1 cellular context compared by ENCODE assay signal in the genomic region with DNA sequence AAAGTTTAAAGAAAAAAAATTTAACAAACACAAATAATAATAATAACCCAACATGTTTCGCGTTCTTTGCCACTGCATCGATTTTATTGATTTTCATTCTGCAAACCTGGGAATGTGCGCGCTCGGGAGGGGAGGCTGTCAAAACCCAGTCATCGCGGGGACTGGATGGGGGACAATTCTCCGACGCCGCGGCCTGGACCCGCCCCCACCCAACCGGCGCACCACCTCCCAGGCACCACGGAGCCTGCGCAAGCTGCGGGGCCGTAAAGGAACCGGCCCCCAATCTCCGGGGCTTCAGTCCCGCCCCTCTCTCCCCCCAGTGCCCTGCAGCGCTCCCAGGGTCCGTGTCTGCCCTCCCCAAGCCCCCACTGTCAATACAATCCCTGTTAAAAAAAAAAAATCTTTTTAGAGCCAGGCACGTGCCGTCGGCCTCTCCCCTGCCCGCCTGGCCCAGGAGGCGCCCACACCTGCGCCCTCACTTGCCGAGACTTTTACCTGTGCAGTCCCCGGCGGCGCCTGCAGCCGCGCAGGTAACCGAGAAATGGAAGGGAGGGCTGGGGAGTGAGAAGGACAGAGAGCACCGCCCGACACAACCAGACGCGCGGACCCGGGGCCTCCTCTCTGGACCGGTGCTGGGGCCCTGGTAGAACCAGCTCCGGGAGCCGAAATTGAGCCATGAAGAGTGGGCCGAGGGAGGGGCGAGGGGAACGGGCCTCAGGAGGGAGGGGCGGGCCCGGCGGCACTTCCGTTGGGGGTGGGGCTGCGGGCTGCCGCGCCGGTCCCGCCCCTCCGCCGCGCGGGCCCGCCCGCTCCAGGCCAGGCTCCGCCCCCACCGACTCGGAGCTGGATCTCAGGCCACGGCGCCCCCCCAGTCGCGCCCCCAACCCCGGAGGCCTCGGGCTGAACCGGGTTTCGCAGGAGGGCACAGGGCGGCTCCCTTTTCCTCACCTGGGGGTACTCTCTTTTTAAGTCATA.
A peak's percentile ranks its signal among the peaks of the same experiment; 100 is the strongest.
TF ChIP-seq lines count a peak whose summit lies in the region.

No MANE protein-coding gene starts in this region.

TF ChIP-seq in HepG2, 621 proteins besides CTCF, POLR2A, EP300 and RAD21 (continued from another document and continues in another):
- TF ChIP-seq, protein P1, sequence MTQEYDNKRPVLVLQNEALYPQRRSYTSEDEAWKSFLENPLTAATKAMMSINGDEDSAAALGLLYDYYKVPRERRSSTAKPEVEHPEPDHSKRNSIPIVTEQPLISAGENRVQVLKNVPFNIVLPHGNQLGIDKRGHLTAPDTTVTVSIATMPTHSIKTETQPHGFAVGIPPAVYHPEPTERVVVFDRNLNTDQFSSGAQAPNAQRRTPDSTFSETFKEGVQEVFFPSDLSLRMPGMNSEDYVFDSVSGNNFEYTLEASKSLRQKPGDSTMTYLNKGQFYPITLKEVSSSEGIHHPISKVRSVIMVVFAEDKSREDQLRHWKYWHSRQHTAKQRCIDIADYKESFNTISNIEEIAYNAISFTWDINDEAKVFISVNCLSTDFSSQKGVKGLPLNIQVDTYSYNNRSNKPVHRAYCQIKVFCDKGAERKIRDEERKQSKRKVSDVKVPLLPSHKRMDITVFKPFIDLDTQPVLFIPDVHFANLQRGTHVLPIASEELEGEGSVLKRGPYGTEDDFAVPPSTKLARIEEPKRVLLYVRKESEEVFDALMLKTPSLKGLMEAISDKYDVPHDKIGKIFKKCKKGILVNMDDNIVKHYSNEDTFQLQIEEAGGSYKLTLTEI (CRISPR knock-in tag; conservative IDR thresholded peaks at IDR 0.05) = no peak
- no peak for TF ChIP-seq ARHGAP35 (CRISPR knock-in tag; IDR thresholded peaks at IDR 0.05; ENCODE audit: borderline replicate concordance)
- TF ChIP-seq NONO (IDR thresholded peaks at IDR 0.05) = no peak
- TF ChIP-seq NONO (CRISPR knock-in tag; conservative IDR thresholded peaks at IDR 0.05) = peak; percentile 15; the same call in 1 of the 2 replicates
- TF ChIP-seq ZNF562 (CRISPR knock-in tag; IDR thresholded peaks at IDR 0.05; ENCODE audit: borderline replicate concordance) = no peak
- TF ChIP-seq, protein P2, sequence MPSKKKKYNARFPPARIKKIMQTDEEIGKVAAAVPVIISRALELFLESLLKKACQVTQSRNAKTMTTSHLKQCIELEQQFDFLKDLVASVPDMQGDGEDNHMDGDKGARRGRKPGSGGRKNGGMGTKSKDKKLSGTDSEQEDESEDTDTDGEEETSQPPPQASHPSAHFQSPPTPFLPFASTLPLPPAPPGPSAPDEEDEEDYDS (CRISPR knock-in tag; IDR thresholded peaks at IDR 0.05) = no peak
- TF ChIP-seq, protein P3, sequence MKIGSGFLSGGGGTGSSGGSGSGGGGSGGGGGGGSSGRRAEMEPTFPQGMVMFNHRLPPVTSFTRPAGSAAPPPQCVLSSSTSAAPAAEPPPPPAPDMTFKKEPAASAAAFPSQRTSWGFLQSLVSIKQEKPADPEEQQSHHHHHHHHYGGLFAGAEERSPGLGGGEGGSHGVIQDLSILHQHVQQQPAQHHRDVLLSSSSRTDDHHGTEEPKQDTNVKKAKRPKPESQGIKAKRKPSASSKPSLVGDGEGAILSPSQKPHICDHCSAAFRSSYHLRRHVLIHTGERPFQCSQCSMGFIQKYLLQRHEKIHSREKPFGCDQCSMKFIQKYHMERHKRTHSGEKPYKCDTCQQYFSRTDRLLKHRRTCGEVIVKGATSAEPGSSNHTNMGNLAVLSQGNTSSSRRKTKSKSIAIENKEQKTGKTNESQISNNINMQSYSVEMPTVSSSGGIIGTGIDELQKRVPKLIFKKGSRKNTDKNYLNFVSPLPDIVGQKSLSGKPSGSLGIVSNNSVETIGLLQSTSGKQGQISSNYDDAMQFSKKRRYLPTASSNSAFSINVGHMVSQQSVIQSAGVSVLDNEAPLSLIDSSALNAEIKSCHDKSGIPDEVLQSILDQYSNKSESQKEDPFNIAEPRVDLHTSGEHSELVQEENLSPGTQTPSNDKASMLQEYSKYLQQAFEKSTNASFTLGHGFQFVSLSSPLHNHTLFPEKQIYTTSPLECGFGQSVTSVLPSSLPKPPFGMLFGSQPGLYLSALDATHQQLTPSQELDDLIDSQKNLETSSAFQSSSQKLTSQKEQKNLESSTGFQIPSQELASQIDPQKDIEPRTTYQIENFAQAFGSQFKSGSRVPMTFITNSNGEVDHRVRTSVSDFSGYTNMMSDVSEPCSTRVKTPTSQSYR (CRISPR knock-in tag; IDR thresholded peaks at IDR 0.05; ENCODE audit: borderline replicate concordance) = peak; percentile 60; the same call in 1 of the 2 replicates
- TF ChIP-seq, protein P4, sequence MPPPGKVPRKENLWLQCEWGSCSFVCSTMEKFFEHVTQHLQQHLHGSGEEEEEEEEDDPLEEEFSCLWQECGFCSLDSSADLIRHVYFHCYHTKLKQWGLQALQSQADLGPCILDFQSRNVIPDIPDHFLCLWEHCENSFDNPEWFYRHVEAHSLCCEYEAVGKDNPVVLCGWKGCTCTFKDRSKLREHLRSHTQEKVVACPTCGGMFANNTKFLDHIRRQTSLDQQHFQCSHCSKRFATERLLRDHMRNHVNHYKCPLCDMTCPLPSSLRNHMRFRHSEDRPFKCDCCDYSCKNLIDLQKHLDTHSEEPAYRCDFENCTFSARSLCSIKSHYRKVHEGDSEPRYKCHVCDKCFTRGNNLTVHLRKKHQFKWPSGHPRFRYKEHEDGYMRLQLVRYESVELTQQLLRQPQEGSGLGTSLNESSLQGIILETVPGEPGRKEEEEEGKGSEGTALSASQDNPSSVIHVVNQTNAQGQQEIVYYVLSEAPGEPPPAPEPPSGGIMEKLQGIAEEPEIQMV (CRISPR knock-in tag; IDR thresholded peaks at IDR 0.05; ENCODE audit: low read depth) = no peak; the same call in 1 of the 2 replicates
- TF ChIP-seq NBN (conservative IDR thresholded peaks at IDR 0.05) = no peak
- no peak for TF ChIP-seq ZNF7 (CRISPR knock-in tag; IDR thresholded peaks at IDR 0.05)
- TF ChIP-seq FOSL2 (CRISPR knock-in tag; IDR thresholded peaks at IDR 0.05) = no peak
- no peak for TF ChIP-seq ZNF614 (CRISPR knock-in tag; IDR thresholded peaks at IDR 0.05; ENCODE audit: borderline replicate concordance)
- no peak for TF ChIP-seq SP140L (CRISPR knock-in tag; IDR thresholded peaks at IDR 0.05; ENCODE audit: borderline replicate concordance)
- TF ChIP-seq ZFY (CRISPR knock-in tag; IDR thresholded peaks at IDR 0.05) = peak; percentile 78
- TF ChIP-seq, protein P5, sequence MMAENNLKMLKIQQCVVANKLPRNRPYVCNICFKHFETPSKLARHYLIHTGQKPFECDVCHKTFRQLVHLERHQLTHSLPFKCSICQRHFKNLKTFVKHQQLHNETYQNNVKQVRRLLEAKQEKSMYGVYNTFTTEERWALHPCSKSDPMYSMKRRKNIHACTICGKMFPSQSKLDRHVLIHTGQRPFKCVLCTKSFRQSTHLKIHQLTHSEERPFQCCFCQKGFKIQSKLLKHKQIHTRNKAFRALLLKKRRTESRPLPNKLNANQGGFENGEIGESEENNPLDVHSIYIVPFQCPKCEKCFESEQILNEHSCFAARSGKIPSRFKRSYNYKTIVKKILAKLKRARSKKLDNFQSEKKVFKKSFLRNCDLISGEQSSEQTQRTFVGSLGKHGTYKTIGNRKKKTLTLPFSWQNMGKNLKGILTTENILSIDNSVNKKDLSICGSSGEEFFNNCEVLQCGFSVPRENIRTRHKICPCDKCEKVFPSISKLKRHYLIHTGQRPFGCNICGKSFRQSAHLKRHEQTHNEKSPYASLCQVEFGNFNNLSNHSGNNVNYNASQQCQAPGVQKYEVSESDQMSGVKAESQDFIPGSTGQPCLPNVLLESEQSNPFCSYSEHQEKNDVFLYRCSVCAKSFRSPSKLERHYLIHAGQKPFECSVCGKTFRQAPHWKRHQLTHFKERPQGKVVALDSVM (CRISPR knock-in tag; IDR thresholded peaks at IDR 0.05) = no peak
- TF ChIP-seq, protein P6, sequence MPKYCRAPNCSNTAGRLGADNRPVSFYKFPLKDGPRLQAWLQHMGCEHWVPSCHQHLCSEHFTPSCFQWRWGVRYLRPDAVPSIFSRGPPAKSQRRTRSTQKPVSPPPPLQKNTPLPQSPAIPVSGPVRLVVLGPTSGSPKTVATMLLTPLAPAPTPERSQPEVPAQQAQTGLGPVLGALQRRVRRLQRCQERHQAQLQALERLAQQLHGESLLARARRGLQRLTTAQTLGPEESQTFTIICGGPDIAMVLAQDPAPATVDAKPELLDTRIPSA (CRISPR knock-in tag; IDR thresholded peaks at IDR 0.05; ENCODE audit: borderline replicate concordance) = no peak; the same call in 1 of the 2 replicates
- TF ChIP-seq, protein P7, sequence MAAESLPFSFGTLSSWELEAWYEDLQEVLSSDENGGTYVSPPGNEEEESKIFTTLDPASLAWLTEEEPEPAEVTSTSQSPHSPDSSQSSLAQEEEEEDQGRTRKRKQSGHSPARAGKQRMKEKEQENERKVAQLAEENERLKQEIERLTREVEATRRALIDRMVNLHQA (CRISPR knock-in tag; IDR thresholded peaks at IDR 0.05) = no peak
- TF ChIP-seq ZNF790 (CRISPR knock-in tag; IDR thresholded peaks at IDR 0.05; ENCODE audit: borderline replicate concordance) = peak; percentile 40; the same call in 1 of the 2 replicates
- TF ChIP-seq, protein P8, sequence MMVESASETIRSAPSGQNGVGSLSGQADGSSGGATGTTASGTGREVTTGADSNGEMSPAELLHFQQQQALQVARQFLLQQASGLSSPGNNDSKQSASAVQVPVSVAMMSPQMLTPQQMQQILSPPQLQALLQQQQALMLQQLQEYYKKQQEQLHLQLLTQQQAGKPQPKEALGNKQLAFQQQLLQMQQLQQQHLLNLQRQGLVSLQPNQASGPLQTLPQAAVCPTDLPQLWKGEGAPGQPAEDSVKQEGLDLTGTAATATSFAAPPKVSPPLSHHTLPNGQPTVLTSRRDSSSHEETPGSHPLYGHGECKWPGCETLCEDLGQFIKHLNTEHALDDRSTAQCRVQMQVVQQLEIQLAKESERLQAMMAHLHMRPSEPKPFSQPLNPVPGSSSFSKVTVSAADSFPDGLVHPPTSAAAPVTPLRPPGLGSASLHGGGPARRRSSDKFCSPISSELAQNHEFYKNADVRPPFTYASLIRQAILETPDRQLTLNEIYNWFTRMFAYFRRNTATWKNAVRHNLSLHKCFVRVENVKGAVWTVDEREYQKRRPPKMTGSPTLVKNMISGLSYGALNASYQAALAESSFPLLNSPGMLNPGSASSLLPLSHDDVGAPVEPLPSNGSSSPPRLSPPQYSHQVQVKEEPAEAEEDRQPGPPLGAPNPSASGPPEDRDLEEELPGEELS (CRISPR knock-in tag; IDR thresholded peaks at IDR 0.05) = no peak
- no peak; the same call in 1 of the 2 replicates for TF ChIP-seq ZNF350 (CRISPR knock-in tag; IDR thresholded peaks at IDR 0.05; ENCODE audit: borderline replicate concordance, low read depth)
- 0 out of 2 replicates have a peak, but pooled peaks have one; percentile 26 for TF ChIP-seq ZNF33B (CRISPR knock-in tag; IDR thresholded peaks at IDR 0.05)
- TF ChIP-seq, protein P9, sequence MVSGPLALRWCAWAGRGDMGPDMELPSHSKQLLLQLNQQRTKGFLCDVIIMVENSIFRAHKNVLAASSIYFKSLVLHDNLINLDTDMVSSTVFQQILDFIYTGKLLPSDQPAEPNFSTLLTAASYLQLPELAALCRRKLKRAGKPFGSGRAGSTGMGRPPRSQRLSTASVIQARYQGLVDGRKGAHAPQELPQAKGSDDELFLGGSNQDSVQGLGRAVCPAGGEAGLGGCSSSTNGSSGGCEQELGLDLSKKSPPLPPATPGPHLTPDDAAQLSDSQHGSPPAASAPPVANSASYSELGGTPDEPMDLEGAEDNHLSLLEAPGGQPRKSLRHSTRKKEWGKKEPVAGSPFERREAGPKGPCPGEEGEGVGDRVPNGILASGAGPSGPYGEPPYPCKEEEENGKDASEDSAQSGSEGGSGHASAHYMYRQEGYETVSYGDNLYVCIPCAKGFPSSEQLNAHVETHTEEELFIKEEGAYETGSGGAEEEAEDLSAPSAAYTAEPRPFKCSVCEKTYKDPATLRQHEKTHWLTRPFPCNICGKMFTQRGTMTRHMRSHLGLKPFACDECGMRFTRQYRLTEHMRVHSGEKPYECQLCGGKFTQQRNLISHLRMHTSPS (CRISPR knock-in tag; IDR thresholded peaks at IDR 0.05; ENCODE audit: low read depth) = 0 out of 2 replicates have a peak, but pooled peaks have one; percentile 11
- TF ChIP-seq ZNF34 (CRISPR knock-in tag; IDR thresholded peaks at IDR 0.05; ENCODE audit: borderline replicate concordance) = 0 out of 2 replicates have a peak, but pooled peaks have one; percentile 49
- TF ChIP-seq, protein P10, sequence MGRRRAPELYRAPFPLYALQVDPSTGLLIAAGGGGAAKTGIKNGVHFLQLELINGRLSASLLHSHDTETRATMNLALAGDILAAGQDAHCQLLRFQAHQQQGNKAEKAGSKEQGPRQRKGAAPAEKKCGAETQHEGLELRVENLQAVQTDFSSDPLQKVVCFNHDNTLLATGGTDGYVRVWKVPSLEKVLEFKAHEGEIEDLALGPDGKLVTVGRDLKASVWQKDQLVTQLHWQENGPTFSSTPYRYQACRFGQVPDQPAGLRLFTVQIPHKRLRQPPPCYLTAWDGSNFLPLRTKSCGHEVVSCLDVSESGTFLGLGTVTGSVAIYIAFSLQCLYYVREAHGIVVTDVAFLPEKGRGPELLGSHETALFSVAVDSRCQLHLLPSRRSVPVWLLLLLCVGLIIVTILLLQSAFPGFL (CRISPR knock-in tag; IDR thresholded peaks at IDR 0.05) = no peak
- TF ChIP-seq MEF2D (CRISPR knock-in tag; IDR thresholded peaks at IDR 0.05) = peak; percentile 32; the same call in 1 of the 2 replicates
- TF ChIP-seq ZEB1 (IDR thresholded peaks at IDR 0.05; ENCODE audit: insufficient replicate concordance, low read depth) = peak; percentile 93
- TF ChIP-seq ZNF557 (CRISPR knock-in tag; IDR thresholded peaks at IDR 0.05) = no peak
- TF ChIP-seq DNMT3B (CRISPR knock-in tag; conservative IDR thresholded peaks at IDR 0.05) = no peak
- TF ChIP-seq, protein P11, sequence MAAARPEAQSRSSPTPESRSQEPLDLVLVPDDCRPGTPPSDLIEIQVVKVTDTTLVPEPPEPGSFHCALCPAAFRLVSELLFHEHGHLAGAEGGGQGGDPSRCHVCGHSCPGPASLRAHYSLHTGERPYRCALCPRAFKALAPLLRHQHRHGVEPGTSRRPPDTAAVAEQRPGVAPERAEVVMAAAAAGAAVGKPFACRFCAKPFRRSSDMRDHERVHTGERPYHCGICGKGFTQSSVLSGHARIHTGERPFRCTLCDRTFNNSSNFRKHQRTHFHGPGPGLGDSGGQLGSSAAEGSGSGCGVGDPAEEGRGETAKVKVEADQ (CRISPR knock-in tag; IDR thresholded peaks at IDR 0.05; ENCODE audit: borderline replicate concordance) = no peak
- TF ChIP-seq, protein P12, sequence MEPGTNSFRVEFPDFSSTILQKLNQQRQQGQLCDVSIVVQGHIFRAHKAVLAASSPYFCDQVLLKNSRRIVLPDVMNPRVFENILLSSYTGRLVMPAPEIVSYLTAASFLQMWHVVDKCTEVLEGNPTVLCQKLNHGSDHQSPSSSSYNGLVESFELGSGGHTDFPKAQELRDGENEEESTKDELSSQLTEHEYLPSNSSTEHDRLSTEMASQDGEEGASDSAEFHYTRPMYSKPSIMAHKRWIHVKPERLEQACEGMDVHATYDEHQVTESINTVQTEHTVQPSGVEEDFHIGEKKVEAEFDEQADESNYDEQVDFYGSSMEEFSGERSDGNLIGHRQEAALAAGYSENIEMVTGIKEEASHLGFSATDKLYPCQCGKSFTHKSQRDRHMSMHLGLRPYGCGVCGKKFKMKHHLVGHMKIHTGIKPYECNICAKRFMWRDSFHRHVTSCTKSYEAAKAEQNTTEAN (CRISPR knock-in tag; conservative IDR thresholded peaks at IDR 0.05) = no peak
